18 cellular contexts compared by ENCODE assay signal in the genomic region with DNA sequence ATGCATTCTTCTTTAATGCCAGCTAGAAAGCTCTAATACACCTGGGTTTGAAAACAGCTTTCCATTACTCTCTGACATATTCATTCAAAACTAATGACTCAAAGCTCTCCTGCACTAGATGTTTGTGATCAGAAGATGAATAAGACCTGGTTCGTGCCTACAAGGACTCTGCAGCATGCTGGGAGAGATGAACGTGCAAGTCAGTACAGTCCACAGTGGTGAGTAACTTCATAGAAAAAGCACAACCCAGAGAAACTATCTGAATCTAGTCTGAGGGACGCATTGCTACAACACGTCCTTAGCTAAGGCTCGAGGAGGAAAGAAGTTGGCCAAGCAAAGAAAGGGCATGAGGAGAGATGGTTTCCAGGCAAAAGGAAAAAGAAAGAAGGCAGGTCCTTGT.
DNase-seq lines count a peak whose midpoint lies in the region; ATAC-seq, FAIRE-seq and TF ChIP-seq lines count a peak whose summit lies in the region.
"Had no signal": no experiment of that assay in that cellular context is flagged by ENCODE, and none has a peak within 500 bp of the region (broad histone marks: within the 10 kb centered on the region; RNA-seq: fewer than 3 reads in every experiment).

No MANE protein-coding gene starts in this region.

- no peak overlapping the region for H3K4me3 ChIP-seq in AG09309 (ENCODE audit: control insufficient read depth, low read depth, low read length)
- no peak overlapping the region for H3K4me3 ChIP-seq in bronchial epithelial cell (ENCODE audit: low read depth, low read length)
- H3K4me3 ChIP-seq: BLaER1 treated with 17β-estradiol and CSF1 and Interleukin-3, amounts not matched to agents 10 nM and 100 nM; GM12878; mucosa of descending colon; ovary; thoracic aorta had no signal

- no peaks in the 10 kb centered on the region for H3K27me3 ChIP-seq in bronchial epithelial cell (ENCODE audit: control insufficient read depth, insufficient read depth, low read length)
- H3K27me3 ChIP-seq: ovary had no signal

- ATAC-seq in GM21825 (IDR thresholded peaks at IDR 0.05; ENCODE audit: unreplicated experiment) (no peak), HG03378 (IDR thresholded peaks at IDR 0.05; ENCODE audit: unreplicated experiment) (no peak)
- ATAC-seq: GM12878, HepG2, mucosa of descending colon had no signal

- peak; percentile 82 for FAIRE-seq in bronchial epithelial cell (lab: Jason Lieb, UNC)
- FAIRE-seq: GM12878, HepG2 had no signal

- no peaks in the 10 kb centered on the region for H3K36me3 ChIP-seq in bronchial epithelial cell (ENCODE audit: control insufficient read depth, insufficient read depth, low read length)
- H3K36me3 ChIP-seq: BLaER1 treated with 17β-estradiol and CSF1 and Interleukin-3, amounts not matched to agents 10 nM and 100 nM; ovary; thoracic aorta had no signal

- DNase-seq in AG09309 (ENCODE audit: low read depth) (peak; percentile 81), LHCN-M2 (ENCODE audit: low read depth) (peak; percentile 86), bronchial epithelial cell (ENCODE audit: low read depth) (peak; percentile 98), kidney tubule cell (ENCODE audit: low spot score) (peak; percentile 84), NCI-H1694 (lab: John Stamatoyannopoulos, UW) (no peak), NCI-H1694 treated with DMSO at 0.1 percent for 48 hours (lab: John Stamatoyannopoulos, UW) (no peak)
- DNase-seq: activated CD4-positive, CD25-positive, alpha-beta regulatory T cell treated with anti-CD3 and anti-CD28 coated beads, Interleukin-2, amount 50 U/mL, for 72 hours; activated T-cell treated with anti-CD3 and anti-CD28 coated beads for 4 hours; mucosa of descending colon; NCI-H1092 treated with DMSO at 0.1 percent for 48 hours; NCI-H345; ovary had no signal

- TF ChIP-seq CTCF in AG09309 (IDR thresholded peaks at IDR 0.05; ENCODE audit: control insufficient read depth, insufficient read depth, low read depth, low read length, missing control alignments): no peak
- no peak for TF ChIP-seq CTCF in bronchial epithelial cell (IDR thresholded peaks at IDR 0.05; ENCODE audit: insufficient read depth, low read length, severe bottlenecking)

Comparison
In these comparisons a context has a peak if more than half of its experiments do, and no peak if none do; other contexts are left out.
1. DNase-seq: peak in AG09309 (single experiment), LHCN-M2 (single experiment), bronchial epithelial cell (single experiment) and kidney tubule cell (single experiment); none in NCI-H1694 (single experiment) and NCI-H1694 treated with DMSO at 0.1 percent for 48 hours (single experiment).